10 cellular contexts compared by ENCODE assay signal in the genomic region with DNA sequence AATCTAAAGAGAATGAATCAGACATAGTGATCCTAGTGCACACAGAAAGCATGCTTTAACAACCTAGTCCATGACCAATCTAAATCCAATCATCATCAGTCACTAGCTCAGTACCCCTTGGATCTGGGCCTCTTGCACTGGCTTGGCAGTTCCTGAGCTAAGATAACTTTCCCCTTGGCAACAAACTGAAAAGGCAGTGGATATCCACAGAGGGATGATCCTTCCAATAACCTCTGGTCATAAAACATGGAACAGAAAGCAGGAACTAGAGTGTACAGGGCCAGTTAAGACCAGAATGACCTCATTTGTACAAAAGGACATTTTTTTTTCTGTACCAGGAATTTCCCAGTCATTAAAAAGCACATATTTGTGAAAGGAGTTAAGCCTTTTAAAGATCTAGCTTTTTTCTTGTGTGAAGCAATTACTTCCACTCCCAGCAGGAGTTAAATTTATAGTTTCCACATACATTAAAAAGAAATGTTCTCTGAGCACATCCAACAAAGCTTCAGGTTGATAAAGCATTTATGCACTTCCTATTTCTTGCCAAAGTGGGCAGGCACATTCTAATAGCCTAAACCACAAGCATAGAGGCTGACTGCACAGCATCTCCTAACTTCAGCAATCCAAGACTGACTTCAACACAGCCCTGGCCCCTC. TPM values are rescaled to one million over a fixed set of nuclear protein-coding genes. Genes with fewer than 3 reads are reported as not detected.
A peak's percentile ranks its signal among the peaks of the same experiment; 100 is the strongest.
DNase-seq lines count a peak whose midpoint lies in the region; ATAC-seq and TF ChIP-seq lines count a peak whose summit lies in the region.
"Had no signal": no experiment of that assay in that cellular context is flagged by ENCODE, and none has a peak within 500 bp of the region (broad histone marks: within the 10 kb centered on the region; RNA-seq: fewer than 3 reads in every experiment).

No MANE protein-coding gene starts in this region.

- TF ChIP-seq EP300 in transverse colon (IDR thresholded peaks at IDR 0.05; ENCODE audit: low read depth) (no peak), ovary (IDR thresholded peaks at IDR 0.05) (no peak)

- DNase-seq in AG09309 (ENCODE audit: low read depth) (peak; percentile 86), NCI-H82 (lab: John Stamatoyannopoulos, UW) (peak; percentile 72), dedifferentiated amniotic fluid mesenchymal stem cell (ENCODE audit: extremely low spot score) (peak; percentile 75), transverse colon (no peak), islet precursor cell (no peak), ovary (no peak)
- DNase-seq: CD4-positive, CD25-positive, alpha-beta regulatory T cell; NCI-H1694 treated with DMSO at 0.1 percent for 48 hours had no signal

- H3K27ac ChIP-seq in mesodermal cell (ENCODE audit: low read depth, low read length, severe bottlenecking) (peak overlapping the region; percentile 32), transverse colon (peak overlapping the region in 1 of 4 donors; percentile 16), ovary (no peak overlapping the region)

- H3K4me1 ChIP-seq in mesodermal cell (ENCODE audit: control insufficient read depth, insufficient read depth, low read length, poor library complexity, severe bottlenecking) (no peaks in the 10 kb centered on the region), transverse colon (no peaks in the 10 kb centered on the region), ovary (ENCODE audit: insufficient read depth) (peaks cover 6% of the 10 kb centered on the region)

- H3K36me3 ChIP-seq in mesodermal cell (ENCODE audit: control insufficient read depth, insufficient read depth, low read length) = no peaks in the 10 kb centered on the region
- H3K36me3 ChIP-seq in transverse colon = no peaks in the 10 kb centered on the region
- H3K36me3 ChIP-seq in ovary = no peaks in the 10 kb centered on the region

- ATAC-seq in HG02678 (IDR thresholded peaks at IDR 0.05; ENCODE audit: unreplicated experiment) = no peak

- intact Hi-C loops in transverse colon (cut with DNase I; ENCODE audit: low total_unique reads) = no loop called here
- intact Hi-C loops in ovary (cut with DNase I) = no loop called here

- in situ Hi-C loops in transverse colon (cut with MboI; ENCODE audit: low pct_ligation_motif_present in 1 of 4, low pct_unique_long_range_greater_than_20kb in 1 of 4, low sequenced_read_pairs in 3 of 4) = no loop called here

- no peaks in the 10 kb centered on the region for H3K9me3 ChIP-seq in mesodermal cell (ENCODE audit: control insufficient read depth, low read length)
- H3K9me3 ChIP-seq in transverse colon = no peaks in the 10 kb centered on the region
- no peaks in the 10 kb centered on the region for H3K9me3 ChIP-seq in ovary

- H3K4me3 ChIP-seq in AG09309 (ENCODE audit: control insufficient read depth, low read depth, low read length) (no peak overlapping the region), mesodermal cell (ENCODE audit: extremely low read depth, insufficient read depth, low read length, poor library complexity, severe bottlenecking) (no peak overlapping the region), transverse colon (no peak overlapping the region), ovary (no peak overlapping the region)

- H3K27me3 ChIP-seq in transverse colon (no peaks in the 10 kb centered on the region), ovary (no peaks in the 10 kb centered on the region)

- no peak for TF ChIP-seq POLR2A in transverse colon (IDR thresholded peaks at IDR 0.05)
- TF ChIP-seq POLR2A in ovary (IDR thresholded peaks at IDR 0.05) = no peak

- TF ChIP-seq CTCF in AG09309 (IDR thresholded peaks at IDR 0.05; ENCODE audit: control insufficient read depth, insufficient read depth, low read depth, low read length, missing control alignments) (no peak), transverse colon (IDR thresholded peaks at IDR 0.05) (no peak), ovary (IDR thresholded peaks at IDR 0.05) (no peak)

RNA-seq across cellular contexts. Expression of a gene that starts 30.0 kb away (rescaled TPM):
- polyA plus RNA-seq in mesodermal cell (2013, experiment 1 of 2) = 3.9 TPM
- polyA plus RNA-seq in mesodermal cell (2013, experiment 2 of 2) = 3.7 TPM
- total RNA-seq in transverse colon = 1 to 10 TPM in 1 of 4 donors, under 1 TPM in 3; 0.37 to 2.0 (median 0.67) TPM
- 10 to 100 TPM in 1 of 7 donors, 1 to 10 TPM in 6; 1.7 to 20.3 (median 6.1) TPM for total RNA-seq in ovary
- polyA plus RNA-seq in ovary = 1 to 10 TPM; 1.5 to 7.7 TPM
- total RNA-seq: CD4-positive, CD25-positive, alpha-beta regulatory T cell had no signal
- polyA plus RNA-seq: CD4-positive, CD25-positive, alpha-beta regulatory T cell had no signal

Comparison
In these comparisons a context has a peak if more than half of its experiments do, and no peak if none do; other contexts are left out.
1. DNase-seq: peak in AG09309 (single experiment), NCI-H82 (single experiment) and dedifferentiated amniotic fluid mesenchymal stem cell (single experiment); none in transverse colon (single experiment), islet precursor cell (single experiment) and ovary (0 of 5).